9 cellular contexts compared by ENCODE assay signal in genomic region chr15:80418892-80419537, GRCh38. TPM values are rescaled to one million over a fixed set of nuclear protein-coding genes. Genes with fewer than 3 reads are reported as not detected.
DNase-seq lines count a peak whose midpoint lies in the region; ATAC-seq and TF ChIP-seq lines count a peak whose summit lies in the region.
"Had no signal": no experiment of that assay in that cellular context is flagged by ENCODE, and none has a peak within 500 bp of the region (broad histone marks: within the 10 kb centered on the region; RNA-seq: fewer than 3 reads in every experiment).

No MANE protein-coding gene starts in this region.

- no TSS peak for BruUV-seq in HCT116 (replicated peaks; lab: Mats Ljungman, UMichigan)

- TF ChIP-seq POLR2A in HCT116 (IDR thresholded peaks at IDR 0.05; ENCODE audit: borderline replicate concordance, extremely low read depth, insufficient read depth, insufficient read length) = no peak

- CTCF ChIA-PET in HCT116 (lab: Charles Lee) = interaction anchor here (0.6 to 1.5 kb wide), 7 partner anchors 9 to 550 kb away, joined by 3 to 16 read pairs (median 5); no protein-coding TSS in a partner anchor

- POLR2A ChIA-PET in HCT116 (lab: Charles Lee) = no interaction called here

- no peaks in the 10 kb centered on the region for H3K36me3 ChIP-seq in HCT116 (ENCODE audit: control insufficient read depth in 1 of 2, insufficient read depth in 2 of 2, low read length in 2 of 2)
- H3K36me3 ChIP-seq: Peyer's patch had no signal

- DNase-seq in COLO668 (lab: John Stamatoyannopoulos, UW; ENCODE audit: unreplicated experiment) = peak; percentile 23
- DNase-seq in HCT116 (ENCODE audit: low read depth, low spot score) = peak; percentile 34
- DNase-seq in SHP77 (lab: John Stamatoyannopoulos, UW) = peak; percentile 54 to 76
- peak; percentile 69 for DNase-seq in fibroblast of mammary gland (ENCODE audit: low read depth)
- DNase-seq in retinal pigment epithelial cell (ENCODE audit: low read depth) = no peak
- DNase-seq in NK-92 (lab: John Stamatoyannopoulos, UW; ENCODE audit: unreplicated experiment) = no peak
- DNase-seq in activated effector memory CD4-positive, alpha-beta T cell treated with anti-CD3 and anti-CD28 coated beads, Interleukin-2, amount 50 U/mL, for 16 hours = no peak

- H3K27me3 ChIP-seq in HCT116 (ENCODE audit: insufficient read depth, low read length) = no peaks in the 10 kb centered on the region
- H3K27me3 ChIP-seq: Peyer's patch had no signal

- no peak overlapping the region for H3K27ac ChIP-seq in HCT116 (ENCODE audit: low read depth, low read length)
- H3K27ac ChIP-seq: Peyer's patch had no signal

- intact Hi-C loops in HCT116 (cut with micrococcal nuclease) = loop anchor here (1.0 kb wide), 1 partner anchor 93 kb away; no protein-coding TSS in a partner anchor

- peak; percentile 83 for ATAC-seq in HCT116
- ATAC-seq in HG03097 (IDR thresholded peaks at IDR 0.05; ENCODE audit: low FRiP score, unreplicated experiment) = no peak

- H3K79me2 ChIP-seq in HCT116 (ENCODE audit: insufficient read depth, low read length) = no peaks in the 10 kb centered on the region

- no peak overlapping the region for H3K9ac ChIP-seq in HCT116 (ENCODE audit: low read length)

- RAD21 ChIA-PET in HCT116 (lab: Charles Lee; ENCODE audit: low non-redundant PET in 1 of 2, low total read pairs in 2 of 2, uncharacterized antibody in 2 of 2, unreplicated experiment in 2 of 2) = no interaction called here

- no peaks in the 10 kb centered on the region for H4K20me1 ChIP-seq in HCT116 (ENCODE audit: insufficient read depth)

- H3K9me3 ChIP-seq in HCT116 (ENCODE audit: control insufficient read depth in 1 of 2, insufficient read depth in 1 of 2, low read depth in 1 of 2, low read length in 2 of 2) = no peaks in the 10 kb centered on the region
- H3K9me3 ChIP-seq: Peyer's patch had no signal

- H3K4me3 ChIP-seq in HCT116 (replicated peaks in 1 of 2; ENCODE audit: low read depth in 1 of 2, low read length in 2 of 2) (no peak overlapping the region), fibroblast of mammary gland (ENCODE audit: control insufficient read depth, low read depth, low read length) (no peak overlapping the region), retinal pigment epithelial cell (ENCODE audit: low read length) (no peak overlapping the region)
- H3K4me3 ChIP-seq: Peyer's patch had no signal

- H2AFZ ChIP-seq in HCT116 (ENCODE audit: low read depth, low read length, poor library complexity, severe bottlenecking) = no peak overlapping the region

- no peaks in the 10 kb centered on the region for H3K4me1 ChIP-seq in HCT116 (ENCODE audit: control insufficient read depth in 1 of 2, insufficient read depth in 2 of 2, low read length in 2 of 2)
- H3K4me1 ChIP-seq: Peyer's patch had no signal

- H3K9me2 ChIP-seq in HCT116 (ENCODE audit: insufficient read depth) = no peaks in the 10 kb centered on the region

- TF ChIP-seq RAD21 in HCT116 (IDR thresholded peaks at IDR 0.05; ENCODE audit: low read depth) = peak; percentile 54; the same call in 1 of the 2 replicates

- TF ChIP-seq CTCF in HCT116 (IDR thresholded peaks at IDR 0.05 in 2 of 3, conservative IDR thresholded peaks at IDR 0.05 in 1 of 3; ENCODE audit: borderline replicate concordance in 1 of 3, insufficient read depth in 1 of 3, low read depth in 2 of 3, low read length in 2 of 3) (peak; percentile 53 to 88 (median 82); a peak in 5 of 6 replicates), fibroblast of mammary gland (conservative IDR thresholded peaks at IDR 0.05; ENCODE audit: control insufficient read depth, insufficient read depth, low read depth, low read length) (peak; percentile 86), retinal pigment epithelial cell (conservative IDR thresholded peaks at IDR 0.05; ENCODE audit: low read depth, low read length) (peak; percentile 83)

- no peak overlapping the region for H3K4me2 ChIP-seq in HCT116 (ENCODE audit: low read length)

TF ChIP-seq in HCT116, 20 proteins besides CTCF, POLR2A, EP300 and RAD21:
- no peak for TF ChIP-seq POLR2AphosphoS5 (IDR thresholded peaks at IDR 0.05; ENCODE audit: low read depth, low read length)
- no peak for TF ChIP-seq ELF1 (IDR thresholded peaks at IDR 0.05; ENCODE audit: borderline replicate concordance, low read depth)
- no peak for TF ChIP-seq EGR1 (IDR thresholded peaks at IDR 0.05; ENCODE audit: low read depth)
- no peak for TF ChIP-seq CEBPB (IDR thresholded peaks at IDR 0.05; ENCODE audit: low read depth)
- no peak for TF ChIP-seq REST (IDR thresholded peaks at IDR 0.05; ENCODE audit: low read depth)
- TF ChIP-seq CBX3 (IDR thresholded peaks at IDR 0.05; ENCODE audit: low read depth) = no peak
- TF ChIP-seq ZFX (IDR thresholded peaks at IDR 0.05) = no peak

RNA-seq across cellular contexts. Expression of gene ARNT2, which starts 14.8 kb away (rescaled TPM):
- total RNA-seq in HCT116 (2021; ENCODE audit: unreplicated experiment) = 3.0 TPM
- polyA plus RNA-seq in HCT116 (2012) = 2.1 and 2.6 TPM in 2 replicates

Comparison
In these comparisons a context has a peak if more than half of its experiments do, and no peak if none do; other contexts are left out.
1. DNase-seq: peak in COLO668 (single experiment), HCT116 (single experiment), SHP77 (2 of 2) and fibroblast of mammary gland (single experiment); none in retinal pigment epithelial cell (single experiment), NK-92 (single experiment) and activated effector memory CD4-positive, alpha-beta T cell treated with anti-CD3 and anti-CD28 coated beads, Interleukin-2, amount 50 U/mL, for 16 hours (single experiment).
2. Peak in every context shown above with its lines, with median percentiles within 50 percentile points of each other: CTCF ChIP-seq.